ENCODE assay signal across 33 cellular contexts in the genomic region with DNA sequence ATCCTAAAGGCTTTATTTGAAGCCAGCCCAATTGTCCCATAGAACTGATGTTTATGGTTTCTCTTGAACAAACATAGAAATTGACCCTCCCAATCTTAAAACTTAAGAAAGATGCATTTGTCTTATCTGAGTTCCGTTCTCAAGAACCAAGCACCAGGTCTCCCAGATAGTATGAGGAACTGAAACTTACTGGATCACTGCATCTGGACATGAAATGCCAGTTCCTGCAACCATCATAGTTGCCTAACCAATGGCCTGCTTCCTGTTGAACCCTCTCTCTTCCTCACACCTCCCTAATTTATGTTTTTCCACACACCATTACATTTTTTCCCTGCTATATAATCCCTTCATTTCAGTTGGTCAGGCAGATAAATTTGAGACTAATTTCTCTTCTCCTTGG.
"Had no signal": no experiment of that assay in that cellular context is flagged by ENCODE, and none has a peak within 500 bp of the region (broad histone marks: within the 10 kb centered on the region; RNA-seq: fewer than 3 reads in every experiment).

No MANE protein-coding gene starts in this region.

- H3K9me3 ChIP-seq: body of pancreas, esophagus squamous epithelium had no signal

- ATAC-seq: activated CD8-positive, alpha-beta T cell treated with anti-CD3 and anti-CD28 coated beads for 36 hours; activated naive CD8-positive, alpha-beta T cell treated with anti-CD3 and anti-CD28 coated beads, Interleukin-2, amount 50 U/mL, for 24 hours; activated T-cell treated with anti-CD3 and anti-CD28 coated beads, Interleukin-2, amount 50 U/mL, for 4 hours; activated T-helper 17 cell treated with anti-CD3 and anti-CD28 coated beads, Interleukin-2, amount 50 U/mL, for 72 hours; body of pancreas; gastroesophageal sphincter; heart right ventricle; WTC11 had no signal

- H3K4me3 ChIP-seq: adrenal gland, body of pancreas, esophagus squamous epithelium, gastroesophageal sphincter, heart right ventricle, hepatocyte had no signal

- H3K27ac Mint-ChIP-seq: activated CD8-positive, alpha-beta T cell treated with anti-CD3 and anti-CD28 coated beads for 36 hours; activated naive CD8-positive, alpha-beta T cell treated with anti-CD3 and anti-CD28 coated beads for 36 hours; activated naive CD8-positive, alpha-beta T cell treated with anti-CD3 and anti-CD28 coated beads, Interleukin-2, amount 50 U/mL, for 24 hours; activated T-helper 17 cell treated with anti-CD3 and anti-CD28 coated beads, Interleukin-2, amount 50 U/mL, for 72 hours; T-helper 2 cell treated with Interferon-gamma antibody and Interleukin-4, amounts not matched to agents 5 μg/mL and 100 μg/mL, for 36 hours; WTC11 had no signal

- H3K27me3 Mint-ChIP-seq: activated CD8-positive, alpha-beta T cell treated with anti-CD3 and anti-CD28 coated beads for 36 hours; activated naive CD8-positive, alpha-beta T cell treated with anti-CD3 and anti-CD28 coated beads for 36 hours; activated naive CD8-positive, alpha-beta T cell treated with anti-CD3 and anti-CD28 coated beads, Interleukin-2, amount 50 U/mL, for 24 hours; activated T-helper 17 cell treated with anti-CD3 and anti-CD28 coated beads, Interleukin-2, amount 50 U/mL, for 72 hours had no signal

- H3K27ac ChIP-seq: adrenal gland, body of pancreas, epithelial cell of prostate, esophagus squamous epithelium, gastroesophageal sphincter, heart right ventricle, hepatocyte, VCaP had no signal

- H3K4me3 Mint-ChIP-seq: activated CD8-positive, alpha-beta T cell treated with anti-CD3 and anti-CD28 coated beads for 36 hours; activated naive CD8-positive, alpha-beta T cell treated with anti-CD3 and anti-CD28 coated beads for 36 hours; activated naive CD8-positive, alpha-beta T cell treated with anti-CD3 and anti-CD28 coated beads, Interleukin-2, amount 50 U/mL, for 24 hours; activated T-cell treated with anti-CD3 and anti-CD28 coated beads, Interleukin-2, amount 50 U/mL, for 4 hours; activated T-helper 17 cell treated with anti-CD3 and anti-CD28 coated beads, Interleukin-2, amount 50 U/mL, for 72 hours; T-helper 2 cell treated with Interferon-gamma antibody and Interleukin-4, amounts not matched to agents 5 μg/mL and 100 μg/mL, for 36 hours; WTC11 had no signal

- H3K79me2 ChIP-seq: hepatocyte had no signal

- H3K4me1 Mint-ChIP-seq: activated naive CD8-positive, alpha-beta T cell treated with anti-CD3 and anti-CD28 coated beads for 36 hours; activated naive CD8-positive, alpha-beta T cell treated with anti-CD3 and anti-CD28 coated beads, Interleukin-2, amount 50 U/mL, for 24 hours; activated T-helper 17 cell treated with anti-CD3 and anti-CD28 coated beads, Interleukin-2, amount 50 U/mL, for 72 hours; WTC11 had no signal

- H3K36me3 ChIP-seq: adrenal gland, esophagus squamous epithelium, gastroesophageal sphincter, heart right ventricle had no signal

- H3K9me3 Mint-ChIP-seq: activated CD8-positive, alpha-beta T cell treated with anti-CD3 and anti-CD28 coated beads for 36 hours had no signal

- FAIRE-seq: colon, endometrium, endothelial cell of umbilical vein had no signal

- H2AFZ ChIP-seq: hepatocyte had no signal

- DNase-seq: activated CD4-positive, alpha-beta T cell treated with anti-CD3 and anti-CD28 coated beads for 1 hour; activated CD4-positive, alpha-beta T cell treated with anti-CD3 and anti-CD28 coated beads for 4 hours; activated CD4-positive, alpha-beta T cell treated with anti-CD3 and anti-CD28 coated beads, Interleukin-2, amount 50 U/mL, for 1 hour; activated CD4-positive, alpha-beta T cell treated with anti-CD3 and anti-CD28 coated beads, Interleukin-2, amount 50 U/mL, for 48 hours; activated CD8-positive, alpha-beta memory T cell treated with anti-CD3 and anti-CD28 coated beads for 24 hours; activated CD8-positive, alpha-beta T cell treated with anti-CD3 and anti-CD28 coated beads for 36 hours; activated effector memory CD4-positive, alpha-beta T cell treated with Interleukin-2 at 50 U/mL for 16 hours; activated gamma-delta T cell treated with Interleukin-2 at 50 U/mL for 16 hours; activated naive CD4-positive, alpha-beta T cell treated with anti-CD3 and anti-CD28 coated beads, Interleukin-2, amount 50 U/mL, for 16 hours; activated naive CD4-positive, alpha-beta T cell treated with Interleukin-2 at 50 U/mL for 16 hours; activated naive CD8-positive, alpha-beta T cell treated with anti-CD3 and anti-CD28 coated beads for 36 hours; activated naive CD8-positive, alpha-beta T cell treated with anti-CD3 and anti-CD28 coated beads, Interleukin-2, amount 50 U/mL, for 24 hours; activated T-cell treated with anti-CD3 and anti-CD28 coated beads, Interleukin-2, amount 50 U/mL, for 4 hours; adrenal gland; amygdala; aorta; body of pancreas; caudate nucleus; effector CD8-positive, alpha-beta T cell; esophagus squamous epithelium; foreskin melanocyte; heart right ventricle; T1000 had no signal

- H3K4me2 ChIP-seq: hepatocyte had no signal

- H3K36me3 Mint-ChIP-seq: activated naive CD8-positive, alpha-beta T cell treated with anti-CD3 and anti-CD28 coated beads for 36 hours had no signal

- H3K4me1 ChIP-seq: adrenal gland, body of pancreas, esophagus squamous epithelium, gastroesophageal sphincter, heart right ventricle had no signal
